In genomic region chr2:10958452-10958851, GRCh38 we compare ENCODE assay signal across 8 cellular contexts. TPM values are rescaled to one million over a fixed set of nuclear protein-coding genes. Genes with fewer than 3 reads are reported as not detected.
"Had no signal": no experiment of that assay in that cellular context is flagged by ENCODE, and none has a peak within 500 bp of the region (broad histone marks: within the 10 kb centered on the region; RNA-seq: fewer than 3 reads in every experiment).

No MANE protein-coding gene starts in this region.

RNA-seq across cellular contexts. Expression of gene KCNF1, which starts 46.7 kb away (rescaled TPM):
- total RNA-seq: activated CD4-positive, alpha-beta memory T cell treated with anti-CD3 and anti-CD28 coated beads, Interleukin-2, amount 10 ng/mL, durations not matched to agents 7 days and 5 days; activated CD4-positive, alpha-beta T cell treated with anti-CD3 and anti-CD28 coated beads, Interleukin-2, amount 10 ng/mL, durations not matched to agents 24 days and 14 days; activated T-cell treated with anti-CD3 and anti-CD28 coated beads, Interleukin-2, amount 50 U/mL, for 72 hours; chondrocyte; left lung; natural killer cell; osteocyte had no signal
- polyA plus RNA-seq: immature natural killer cell had no signal
